9 cellular contexts compared by ENCODE assay signal in the genomic region with DNA sequence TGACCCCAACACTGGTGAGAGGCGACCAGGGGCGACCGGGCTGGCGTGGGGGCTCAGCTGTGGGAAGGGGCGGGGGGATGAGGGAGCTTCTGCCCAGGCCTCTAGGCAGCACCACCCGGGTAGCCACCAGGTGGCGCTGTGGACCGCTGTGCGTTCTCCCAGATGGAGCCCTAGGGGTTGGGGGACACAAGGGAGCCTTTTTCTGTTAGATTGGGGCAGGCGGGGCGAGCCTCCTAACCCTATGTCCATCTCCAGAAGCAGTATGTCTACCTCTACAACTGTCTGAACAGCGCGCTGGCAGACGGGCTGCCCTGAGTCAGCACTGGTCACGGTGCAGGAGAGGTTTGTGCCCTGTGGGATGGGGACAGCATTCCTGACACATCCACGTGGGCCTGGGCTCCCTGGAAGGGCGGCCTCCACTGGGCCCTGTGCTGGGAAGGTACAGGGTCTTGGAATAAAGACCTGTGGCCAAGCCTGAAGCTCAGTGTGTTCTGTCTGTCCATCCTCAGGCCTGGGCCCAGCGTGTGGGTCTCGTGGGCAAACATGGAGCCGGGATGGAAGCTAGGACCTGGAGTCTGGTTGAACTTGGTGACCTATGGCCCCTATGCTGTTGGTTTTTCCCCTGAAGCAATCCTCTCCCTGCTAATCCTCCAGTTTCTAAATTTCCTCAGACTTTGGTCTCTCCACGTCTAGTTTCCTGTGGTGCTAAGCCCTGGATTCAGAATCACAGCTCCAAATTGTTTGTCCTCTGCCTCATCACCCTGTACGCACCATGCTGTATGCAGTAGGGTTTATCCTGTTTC. TPM values are rescaled to one million over a fixed set of nuclear protein-coding genes. Genes with fewer than 3 reads are reported as not detected.
DNase-seq lines count a peak whose midpoint lies in the region; ATAC-seq, FAIRE-seq and TF ChIP-seq lines count a peak whose summit lies in the region.
"Had no signal": no experiment of that assay in that cellular context is flagged by ENCODE, and none has a peak within 500 bp of the region (broad histone marks: within the 10 kb centered on the region; RNA-seq: fewer than 3 reads in every experiment).

No MANE protein-coding gene starts in this region.

- DNase-seq in CD8-positive, alpha-beta memory T cell: peak; percentile 53 to 81 (median 65)
- DNase-seq in HFFc6 (peak; percentile 33), RKO (ENCODE audit: low spot score) (peak; percentile 43), foreskin fibroblast (peak; percentile 35 to 76), pancreas (peak in 4 of 6 donors; percentile 34 to 93 (median 72)), upper lobe of left lung (peak; percentile 68 to 93)
- DNase-seq in activated effector memory CD4-positive, alpha-beta T cell treated with Interleukin-2 at 50 U/mL for 16 hours: peak; percentile 62

- peaks cover 23 to 50% of the 10 kb centered on the region in 2 donors for H3K27me3 Mint-ChIP-seq in CD8-positive, alpha-beta memory T cell
- H3K27me3 Mint-ChIP-seq in HFFc6 (ENCODE audit: insufficient read depth): peaks cover 10% of the 10 kb centered on the region

- no peak overlapping the region for H3K27ac ChIP-seq in CD8-positive, alpha-beta memory T cell (ENCODE audit: low read depth, low read length)
- no peak overlapping the region for H3K27ac ChIP-seq in pancreas
- H3K27ac ChIP-seq in upper lobe of left lung: no peak overlapping the region
- H3K27ac ChIP-seq: SJSA1 had no signal

- H3K4me1 ChIP-seq in CD8-positive, alpha-beta memory T cell (ENCODE audit: insufficient read depth, low read length): peaks cover 18% of the 10 kb centered on the region
- H3K4me1 ChIP-seq in pancreas: peaks cover 0 to 6% (median 0%) of the 10 kb centered on the region in 3 donors
- H3K4me1 ChIP-seq in upper lobe of left lung: peaks cover 12 to 37% (median 25%) of the 10 kb centered on the region in 4 donors

- H3K27ac Mint-ChIP-seq in CD8-positive, alpha-beta memory T cell: no peak overlapping the region
- no peak overlapping the region; the same call in 1 of the 2 replicates for H3K27ac Mint-ChIP-seq in HFFc6

- CTCF ChIA-PET in CD8-positive, alpha-beta memory T cell (lab: Charles Lee): interaction anchor here (1.0 to 7.1 kb wide), 11 partner anchors 10 to 653 kb away, joined by 3 to 51 read pairs (median 4); partner anchors contain the start of gene IPPK

- intact Hi-C loops in pancreas (cut with DNase I): loop anchor here in 2 of 3 donors (5.0 kb wide), 2 partner anchors 494 to 499 kb away; no protein-coding TSS in a partner anchor

- ATAC-seq in pancreas (peak; percentile 55 to 63 (median 60)), upper lobe of left lung (ENCODE audit: low FRiP score in 2 of 2) (peak; percentile 55 to 66), GM19395 (IDR thresholded peaks at IDR 0.05; ENCODE audit: unreplicated experiment) (no peak)

- peaks cover 12% of the 10 kb centered on the region for H3K27me3 ChIP-seq in CD8-positive, alpha-beta memory T cell (ENCODE audit: insufficient read depth, low read length, poor library complexity, severe bottlenecking)
- H3K27me3 ChIP-seq in pancreas (peaks cover 0 to 4% (median 0%) of the 10 kb centered on the region in 4 donors), upper lobe of left lung (peaks cover 0 to 12% (median 4%) of the 10 kb centered on the region in 4 donors)
- H3K27me3 ChIP-seq: SJSA1 had no signal

- TF ChIP-seq POLR2A in upper lobe of left lung (IDR thresholded peaks at IDR 0.05): no peak

- no peaks in the 10 kb centered on the region for H3K9me3 ChIP-seq in CD8-positive, alpha-beta memory T cell (ENCODE audit: low read length)
- H3K9me3 ChIP-seq in pancreas (no peaks in the 10 kb centered on the region), upper lobe of left lung (no peaks in the 10 kb centered on the region)
- H3K9me3 ChIP-seq: SJSA1 had no signal

- H3K4me3 Mint-ChIP-seq in CD8-positive, alpha-beta memory T cell: no peak overlapping the region
- H3K4me3 Mint-ChIP-seq in HFFc6: no peak overlapping the region

- POLR2A ChIA-PET in CD8-positive, alpha-beta memory T cell (lab: Charles Lee): no interaction called here

- H3K4me1 Mint-ChIP-seq in CD8-positive, alpha-beta memory T cell: peaks cover 16 to 28% (median 17%) of the 10 kb centered on the region in 3 donors
- H3K4me1 Mint-ChIP-seq in HFFc6 (ENCODE audit: low read depth): peaks cover 43% of the 10 kb centered on the region

- peak; percentile 98 for TF ChIP-seq CTCF in HFFc6 (IDR thresholded peaks at IDR 0.05)
- peak; percentile 84 for TF ChIP-seq CTCF in foreskin fibroblast (IDR thresholded peaks at IDR 0.05; ENCODE audit: low read depth, low read length)
- TF ChIP-seq CTCF in pancreas (IDR thresholded peaks at IDR 0.05): peak; percentile 83 to 93 (median 84)
- TF ChIP-seq CTCF in upper lobe of left lung (IDR thresholded peaks at IDR 0.05): peak; percentile 48 to 92 (median 73)

- FAIRE-seq in pancreas (lab: Jason Lieb, UNC): no peak

- 38 to 40% methylated on average over 22 of the region's 22 CpGs for WGBS in pancreas, 2 donors
- WGBS in upper lobe of left lung, 2 donors: 30 to 43% methylated on average over 21 to 22 of the region's 22 CpGs

- no peaks in the 10 kb centered on the region for H3K36me3 Mint-ChIP-seq in CD8-positive, alpha-beta memory T cell
- no peaks in the 10 kb centered on the region for H3K36me3 Mint-ChIP-seq in HFFc6 (ENCODE audit: low read depth)

- H3K36me3 ChIP-seq in CD8-positive, alpha-beta memory T cell (ENCODE audit: insufficient read depth, low read length): no peaks in the 10 kb centered on the region
- H3K36me3 ChIP-seq in pancreas: no peaks in the 10 kb centered on the region
- no peaks in the 10 kb centered on the region for H3K36me3 ChIP-seq in upper lobe of left lung
- H3K36me3 ChIP-seq: SJSA1 had no signal

- no peaks in the 10 kb centered on the region for H3K9me3 Mint-ChIP-seq in CD8-positive, alpha-beta memory T cell
- no peaks in the 10 kb centered on the region for H3K9me3 Mint-ChIP-seq in HFFc6

- TF ChIP-seq EP300 in upper lobe of left lung (IDR thresholded peaks at IDR 0.05): no peak

- no peak overlapping the region for H3K4me3 ChIP-seq in CD8-positive, alpha-beta memory T cell (ENCODE audit: low read length)
- H3K4me3 ChIP-seq in foreskin fibroblast (ENCODE audit: low read depth in 1 of 2, low read length in 2 of 2): no peak overlapping the region
- H3K4me3 ChIP-seq in pancreas: no peak overlapping the region
- no peak overlapping the region for H3K4me3 ChIP-seq in upper lobe of left lung
- H3K4me3 ChIP-seq: SJSA1 had no signal

RNA-seq across cellular contexts. Expression of gene SPTLC1, which starts 23.1 kb away (rescaled TPM):
- 10 to 100 TPM; 60.7 to 64.0 TPM for total RNA-seq in CD8-positive, alpha-beta memory T cell
- 38.8 TPM for polyA plus RNA-seq in CD8-positive, alpha-beta memory T cell
- 10 to 100 TPM; 56.2 to 67.2 (median 63.5) TPM for total RNA-seq in HFFc6 (2021; fragmentation: NEBNext Ultra II Directional; extraction: Animal tissue kit (Norgen Biotek cat#: 25700))
- total RNA-seq in pancreas: 10 to 100 TPM; 20.9 to 36.0 (median 25.1) TPM
- polyA plus RNA-seq in pancreas: 10 to 100 TPM; 13.0 to 26.9 TPM
- 10 to 100 TPM; 25.6 to 85.7 (median 60.6) TPM for total RNA-seq in upper lobe of left lung
